In the genomic region with DNA sequence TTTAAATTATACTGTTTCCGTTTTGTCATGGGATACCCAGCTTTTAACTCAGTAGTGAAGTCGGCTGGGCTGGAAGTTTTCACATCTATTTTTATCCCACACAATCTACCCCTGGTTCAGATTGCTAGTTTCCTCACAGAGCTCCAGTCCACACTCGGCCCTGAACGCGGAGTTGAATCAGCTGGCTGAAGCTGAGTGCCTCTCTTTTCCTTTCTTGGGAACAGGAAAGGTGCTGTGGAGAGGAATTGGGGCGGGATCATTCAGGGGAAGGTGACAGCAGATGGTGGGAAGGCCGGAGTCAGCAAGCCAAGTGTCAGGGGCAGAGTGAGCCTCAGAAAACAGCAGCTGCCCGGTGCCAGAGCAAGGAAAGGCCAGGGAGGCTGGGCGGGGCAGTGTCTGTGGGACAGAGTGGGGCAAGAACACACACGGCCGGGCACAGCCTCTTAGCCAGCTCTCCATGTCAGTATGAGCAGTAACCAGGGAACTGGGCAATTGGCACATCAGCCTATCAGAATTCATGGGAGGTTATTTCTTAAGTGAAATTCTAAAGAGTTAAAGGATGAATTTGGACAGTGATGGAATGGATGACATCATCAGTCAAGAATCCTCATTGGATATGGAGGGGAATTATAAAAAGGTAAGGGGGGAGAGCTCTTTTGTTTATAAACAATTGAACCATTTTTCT, we compare ENCODE assay signal across 7 cellular contexts. TPM values are rescaled to one million over a fixed set of nuclear protein-coding genes. Genes with fewer than 3 reads are reported as not detected.
A peak's percentile ranks its signal among the peaks of the same experiment; 100 is the strongest.
DNase-seq lines count a peak whose midpoint lies in the region; ATAC-seq and TF ChIP-seq lines count a peak whose summit lies in the region.

No MANE protein-coding gene starts in this region.

- H3K36me3 ChIP-seq in skeletal muscle satellite cell (ENCODE audit: insufficient read depth, low read length) = no peaks in the 10 kb centered on the region
- H3K36me3 ChIP-seq in naive thymus-derived CD4-positive, alpha-beta T cell (ENCODE audit: control insufficient read depth in 2 of 3, insufficient read depth in 3 of 3, low read length in 3 of 3) = no peaks in the 10 kb centered on the region

- H3K27me3 ChIP-seq in H9 (ENCODE audit: insufficient read depth, low read length) = no peaks in the 10 kb centered on the region
- no peaks in the 10 kb centered on the region for H3K27me3 ChIP-seq in skeletal muscle satellite cell (ENCODE audit: control insufficient read depth, insufficient read depth, low read length)
- no peaks in the 10 kb centered on the region for H3K27me3 ChIP-seq in naive thymus-derived CD4-positive, alpha-beta T cell (ENCODE audit: control insufficient read depth in 2 of 2, insufficient read depth in 2 of 2, low read length in 2 of 2)

- peak overlapping the region; percentile 85 to 96 (median 85) for H3K27ac Mint-ChIP-seq in H9
- no peak overlapping the region for H3K27ac Mint-ChIP-seq in naive thymus-derived CD4-positive, alpha-beta T cell

- H3K23me2 ChIP-seq in H9 (ENCODE audit: insufficient read length, low read depth, low read length, poor library complexity, severe bottlenecking) = no peaks in the 10 kb centered on the region

- H2BK5ac ChIP-seq in H9 (ENCODE audit: insufficient read length, low read length) = no peak overlapping the region

- no peak overlapping the region for H2BK20ac ChIP-seq in H9 (ENCODE audit: low read depth, low read length, poor library complexity, severe bottlenecking)

- no peak overlapping the region for H4K5ac ChIP-seq in H9 (ENCODE audit: insufficient read length, low read depth, low read length)

- DNase-seq in H9 (peak; percentile 62), hepatic stellate cell (ENCODE audit: low spot score) (peak; percentile 54), NCI-H128 (lab: John Stamatoyannopoulos, UW; ENCODE audit: unreplicated experiment) (no peak), OCI-M2 (lab: John Stamatoyannopoulos, UW; ENCODE audit: unreplicated experiment) (no peak)
- DNase-seq in naive thymus-derived CD4-positive, alpha-beta T cell = no peak

- H3K9ac ChIP-seq in H9 (ENCODE audit: extremely low read depth, insufficient read length, low read length) = no peak overlapping the region
- peak overlapping the region; percentile 84 for H3K9ac ChIP-seq in skeletal muscle satellite cell (ENCODE audit: low read depth, low read length)

- no peak overlapping the region for H2BK120ac ChIP-seq in H9 (ENCODE audit: low read depth, low read length, poor library complexity, severe bottlenecking)

- no peak for ATAC-seq in naive thymus-derived CD4-positive, alpha-beta T cell

- H3K4me3 Mint-ChIP-seq in H9 = no peak overlapping the region
- no peak overlapping the region for H3K4me3 Mint-ChIP-seq in naive thymus-derived CD4-positive, alpha-beta T cell

- no peak overlapping the region for H3K18ac ChIP-seq in H9 (ENCODE audit: insufficient read length, low read depth, low read length)

- WGBS in H9 (ENCODE audit: extremely low coverage, insufficient read length, low lambda C conversion rate) = no CpG with 5 or more reads among the region's 11 CpGs

- H3K9me3 ChIP-seq in H9 (ENCODE audit: control insufficient read depth, low read depth, low read length) (no peaks in the 10 kb centered on the region), skeletal muscle satellite cell (replicated peaks; ENCODE audit: low read length) (no peaks in the 10 kb centered on the region)
- no peaks in the 10 kb centered on the region for H3K9me3 ChIP-seq in naive thymus-derived CD4-positive, alpha-beta T cell (ENCODE audit: control insufficient read depth in 2 of 3, low read length in 3 of 3)

- no peak overlapping the region for H2AFZ ChIP-seq in H9 (ENCODE audit: low read length)

- no peaks in the 10 kb centered on the region for H3K27me3 Mint-ChIP-seq in H9 (ENCODE audit: low read depth)
- H3K27me3 Mint-ChIP-seq in naive thymus-derived CD4-positive, alpha-beta T cell = peaks cover 8 to 43% (median 39%) of the 10 kb centered on the region in 5 donors

- H4K20me1 ChIP-seq in H9 (ENCODE audit: control insufficient read depth, insufficient read depth, insufficient read length) = no peaks in the 10 kb centered on the region

- H3K36me3 Mint-ChIP-seq in H9 (ENCODE audit: insufficient read depth in 1 of 3, low read depth in 3 of 3) = peaks cover 2 to 14% (median 11%) of the 10 kb centered on the region in 3 experiments; a peak in 6 of 7 replicates
- H3K36me3 Mint-ChIP-seq in naive thymus-derived CD4-positive, alpha-beta T cell = no peaks in the 10 kb centered on the region

- CTCF ChIA-PET in naive thymus-derived CD4-positive, alpha-beta T cell (lab: Charles Lee) = no interaction called here

- no peak overlapping the region for H3K4me2 ChIP-seq in H9 (ENCODE audit: insufficient read depth, insufficient read length, low read length)
- H3K4me2 ChIP-seq in skeletal muscle satellite cell (ENCODE audit: low read length) = peak overlapping the region; percentile 80

- peaks cover 34 to 37% of the 10 kb centered on the region in 2 experiments for H3K4me1 Mint-ChIP-seq in H9
- H3K4me1 Mint-ChIP-seq in naive thymus-derived CD4-positive, alpha-beta T cell = peaks cover 0 to 8% (median 0%) of the 10 kb centered on the region in 7 donors

- H2AK5ac ChIP-seq in H9 (ENCODE audit: insufficient read length, low read length) = no peak overlapping the region

- intact Hi-C loops in naive thymus-derived CD4-positive, alpha-beta T cell (cut with micrococcal nuclease) = no loop called here

- no peak overlapping the region for H3K56ac ChIP-seq in H9 (ENCODE audit: insufficient read length, low read depth, low read length)

- H3K27ac ChIP-seq in H9 (ENCODE audit: insufficient read length, low read depth, low read length) (peak overlapping the region; percentile 17), angular gyrus (ENCODE audit: low read depth, low read length) (peak overlapping the region; percentile 95)
- H3K27ac ChIP-seq in naive thymus-derived CD4-positive, alpha-beta T cell (ENCODE audit: low read depth, low read length) = no peak overlapping the region

- H4K8ac ChIP-seq in H9 (replicated peaks; ENCODE audit: insufficient read length, low read depth, low read length) = no peak overlapping the region

- no peak overlapping the region for H3T11ph ChIP-seq in H9 (ENCODE audit: low read length)

- H4K91ac ChIP-seq in H9 (ENCODE audit: insufficient read length, low read depth, low read length) = no peak overlapping the region

- peaks cover 4% of the 10 kb centered on the region; the same call in 1 of the 2 replicates for H3K4me1 ChIP-seq in H9 (ENCODE audit: insufficient read depth, low read length)
- H3K4me1 ChIP-seq in skeletal muscle satellite cell (ENCODE audit: control insufficient read depth, insufficient read depth, low read length) = peaks cover 67% of the 10 kb centered on the region
- no peaks in the 10 kb centered on the region for H3K4me1 ChIP-seq in naive thymus-derived CD4-positive, alpha-beta T cell (ENCODE audit: control insufficient read depth in 2 of 2, insufficient read depth in 2 of 2, low read length in 2 of 2)

- H3K79me1 ChIP-seq in H9 (ENCODE audit: insufficient read depth, low read depth, low read length, poor library complexity, severe bottlenecking) = no peaks in the 10 kb centered on the region

- peak overlapping the region; percentile 61 for H3K4me3 ChIP-seq in skeletal muscle satellite cell (ENCODE audit: low read length)
- H3K4me3 ChIP-seq in naive thymus-derived CD4-positive, alpha-beta T cell (ENCODE audit: low read length) = no peak overlapping the region

- no peak overlapping the region for H2BK15ac ChIP-seq in H9 (ENCODE audit: low read depth, low read length)

- H3K79me2 ChIP-seq in H9 (ENCODE audit: insufficient read depth, low read length) = peaks cover 2% of the 10 kb centered on the region; the same call in 1 of the 2 replicates

- peak overlapping the region; percentile 64 for H3K14ac ChIP-seq in H9 (ENCODE audit: insufficient read depth, low read length)

- POLR2A ChIA-PET in naive thymus-derived CD4-positive, alpha-beta T cell (lab: Charles Lee) = no interaction called here

- H3K23ac ChIP-seq in H9 (ENCODE audit: insufficient read length, low read depth, low read length) = no peak overlapping the region

- TF ChIP-seq CTCF in H9 (conservative IDR thresholded peaks at IDR 0.05) = no peak

- no peak overlapping the region for H2BK12ac ChIP-seq in H9 (ENCODE audit: insufficient read length, low read depth, low read length)

- no peak overlapping the region for H3K4ac ChIP-seq in H9 (ENCODE audit: low read depth, low read length)

- H3K9me3 Mint-ChIP-seq in H9 = peaks cover 5 to 16% of the 10 kb centered on the region in 2 experiments; a peak in 4 of 5 replicates
- peaks cover 0 to 1% (median 0%) of the 10 kb centered on the region in 11 donors for H3K9me3 Mint-ChIP-seq in naive thymus-derived CD4-positive, alpha-beta T cell

RNA-seq across cellular contexts. Expression of a gene that starts 13.3 kb away (rescaled TPM):
- total RNA-seq in H9 (2021) = 2.0 and 2.3 TPM in 2 replicates
- 0.44 and 2.0 TPM in 2 replicates for total RNA-seq in skeletal muscle satellite cell (2012; rRNA removed)
- not detected for total RNA-seq in naive thymus-derived CD4-positive, alpha-beta T cell
- polyA plus RNA-seq in naive thymus-derived CD4-positive, alpha-beta T cell = not detected

Comparison
In these comparisons a context has a peak if more than half of its experiments do, and no peak if none do; other contexts are left out.
1. DNase-seq: peak in H9 (single experiment) and hepatic stellate cell (single experiment); none in naive thymus-derived CD4-positive, alpha-beta T cell (0 of 9), NCI-H128 (single experiment) and OCI-M2 (single experiment).
2. H3K27ac Mint-ChIP-seq: peak in H9 (3 of 3); none in naive thymus-derived CD4-positive, alpha-beta T cell (0 of 9).